27 cellular contexts compared by ENCODE assay signal in the genomic region with DNA sequence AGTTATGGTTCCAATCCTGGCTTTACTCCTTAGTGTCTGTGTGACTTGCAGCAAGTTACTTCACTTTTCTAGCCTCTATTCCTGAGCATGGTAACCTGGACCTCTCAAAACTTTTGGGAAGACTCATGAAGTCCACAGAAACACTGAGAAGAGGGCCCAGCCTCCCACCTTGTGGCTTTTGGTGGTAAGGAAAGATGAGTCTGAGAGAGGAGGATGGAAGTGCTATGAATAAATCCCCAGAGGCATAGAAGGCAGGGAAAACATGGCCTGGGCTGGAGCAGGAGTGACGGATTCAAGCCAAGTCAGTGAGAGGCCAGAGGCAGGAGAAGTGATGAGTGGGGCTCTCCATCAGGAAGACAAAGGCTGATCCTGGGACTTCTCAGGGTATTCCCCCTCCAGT. TPM values are rescaled to one million over a fixed set of nuclear protein-coding genes. Genes with fewer than 3 reads are reported as not detected.
"Had no signal": no experiment of that assay in that cellular context is flagged by ENCODE, and none has a peak within 500 bp of the region (broad histone marks: within the 10 kb centered on the region; RNA-seq: fewer than 3 reads in every experiment).

No MANE protein-coding gene starts in this region.

- ATAC-seq: left lung; naive thymus-derived CD8-positive, alpha-beta T cell had no signal

- DNase-seq: activated B cell treated with CpG ODN at 0.5 μM for 24 hours; activated CD4-positive, alpha-beta T cell treated with anti-CD3 and anti-CD28 coated beads for 4 hours; activated CD4-positive, alpha-beta T cell treated with anti-CD3 and anti-CD28 coated beads, Interleukin-2, amount 50 U/mL, for 48 hours; activated naive CD4-positive, alpha-beta T cell treated with anti-CD3 and anti-CD28 coated beads for 36 hours; activated naive CD8-positive, alpha-beta T cell treated with anti-CD3 and anti-CD28 coated beads, Interleukin-2, amount 10 ng/mL, durations not matched to agents 7 days and 5 days; activated T-cell treated with anti-CD3 and anti-CD28 coated beads, Interleukin-2, amount 50 U/mL, for 48 hours; amniotic stem cell; esophagus squamous epithelium; glutamatergic neuron; hippocampal formation; kidney glomerular epithelial cell; left lung; naive thymus-derived CD8-positive, alpha-beta T cell; spleen; stimulated activated CD4-positive, alpha-beta T cell treated with anti-CD3 and anti-CD28 coated beads, Interleukin-4, amount 100 ng/mL, for 1 hour; stimulated activated naive CD4-positive, alpha-beta T cell treated with Interleukin-2 at 50 U/mL for 16 hours; T-helper 9 cell had no signal

- H3K4me3 ChIP-seq: coronary artery, esophagus squamous epithelium, left lung, lung, neural progenitor cell, spleen, thoracic aorta had no signal

RNA-seq across cellular contexts. Expression of a gene that starts 10.9 kb away (rescaled TPM):
- total RNA-seq: activated B cell treated with CpG ODN at 0.5 μM for 24 hours; activated CD8-positive, alpha-beta memory T cell treated with anti-CD3 and anti-CD28 coated beads for 36 hours; activated naive CD4-positive, alpha-beta T cell treated with anti-CD3 and anti-CD28 coated beads for 36 hours; activated naive CD8-positive, alpha-beta T cell treated with anti-CD3 and anti-CD28 coated beads, Interleukin-2, amount 10 ng/mL, durations not matched to agents 7 days and 5 days; bronchial epithelial cell; esophagus squamous epithelium; frontal cortex; left lung; lung; naive thymus-derived CD8-positive, alpha-beta T cell; omental fat pad; posterior vena cava; spleen; T-helper 1 cell treated with Interleukin-12 subunit alpha and Interleukin-12 subunit beta and Interleukin-4 antibody, amounts not matched to agents 30 ng/mL and 1 ng/mL, for 36 hours; thoracic aorta had no signal
